13 cellular contexts compared by ENCODE assay signal in genomic region chr2:200177971-200178911, GRCh38.
DNase-seq lines count a peak whose midpoint lies in the region; ATAC-seq and TF ChIP-seq lines count a peak whose summit lies in the region.
"Had no signal": no experiment of that assay in that cellular context is flagged by ENCODE, and none has a peak within 500 bp of the region (broad histone marks: within the 10 kb centered on the region; RNA-seq: fewer than 3 reads in every experiment).

No MANE protein-coding gene starts in this region.

- intact Hi-C loops in heart right ventricle (cut with DNase I) = no loop called here
- intact Hi-C loops in CD8-positive, alpha-beta T cell (cut with DNase I, micrococcal nuclease) = no loop called here

- H3K79me2 ChIP-seq in GM23338 (replicated peaks; ENCODE audit: insufficient read depth) = no peaks in the 10 kb centered on the region

- H3K27me3 ChIP-seq in GM23338 (ENCODE audit: insufficient read depth) (no peaks in the 10 kb centered on the region), heart right ventricle (peaks cover 0 to 17% (median 0%) of the 10 kb centered on the region in 7 donors)
- H3K27me3 ChIP-seq in CD8-positive, alpha-beta T cell (ENCODE audit: insufficient read depth, low read length) = no peaks in the 10 kb centered on the region

- peaks cover 14% of the 10 kb centered on the region for H3K9me3 Mint-ChIP-seq in GM23338
- H3K9me3 Mint-ChIP-seq in CD8-positive, alpha-beta T cell = no peaks in the 10 kb centered on the region
- H3K9me3 Mint-ChIP-seq: activated naive CD8-positive, alpha-beta T cell treated with anti-CD3 and anti-CD28 coated beads, Interleukin-2, amount 10 ng/mL, durations not matched to agents 7 days and 5 days had no signal

- peaks cover 4% of the 10 kb centered on the region; the same call in 2 of the 3 replicates for H3K4me1 Mint-ChIP-seq in GM23338
- no peaks in the 10 kb centered on the region for H3K4me1 Mint-ChIP-seq in CD8-positive, alpha-beta T cell (ENCODE audit: low read depth)
- H3K4me1 Mint-ChIP-seq: immature natural killer cell had no signal

- no peak overlapping the region for H3K4me3 Mint-ChIP-seq in GM23338
- no peak overlapping the region for H3K4me3 Mint-ChIP-seq in CD8-positive, alpha-beta T cell
- H3K4me3 Mint-ChIP-seq: activated naive CD8-positive, alpha-beta T cell treated with anti-CD3 and anti-CD28 coated beads, Interleukin-2, amount 10 ng/mL, durations not matched to agents 7 days and 5 days; immature natural killer cell had no signal

- H4K20me1 ChIP-seq in GM23338 (replicated peaks; ENCODE audit: insufficient read depth) = no peaks in the 10 kb centered on the region

- no peak overlapping the region for H3K4me2 ChIP-seq in GM23338

- H3K9me3 ChIP-seq in heart right ventricle = no peaks in the 10 kb centered on the region
- no peaks in the 10 kb centered on the region for H3K9me3 ChIP-seq in CD8-positive, alpha-beta T cell (ENCODE audit: low read length)

- POLR2A ChIA-PET in CD8-positive, alpha-beta T cell (lab: Charles Lee) = no interaction called here

- H3K4me3 ChIP-seq in GM23338 = no peak overlapping the region
- H3K4me3 ChIP-seq in heart right ventricle = no peak overlapping the region
- no peak overlapping the region for H3K4me3 ChIP-seq in CD8-positive, alpha-beta T cell (ENCODE audit: low read depth, low read length)

- peaks cover 6% of the 10 kb centered on the region; the same call in 1 of the 2 replicates for H3K4me1 ChIP-seq in GM23338 (ENCODE audit: insufficient read depth)
- peaks cover 0 to 20% (median 5%) of the 10 kb centered on the region in 9 donors for H3K4me1 ChIP-seq in heart right ventricle
- H3K4me1 ChIP-seq in CD8-positive, alpha-beta T cell (ENCODE audit: insufficient read depth, low read length) = no peaks in the 10 kb centered on the region

- H3K27ac Mint-ChIP-seq in GM23338 = no peak overlapping the region
- H3K27ac Mint-ChIP-seq in CD8-positive, alpha-beta T cell = no peak overlapping the region
- H3K27ac Mint-ChIP-seq: activated naive CD8-positive, alpha-beta T cell treated with anti-CD3 and anti-CD28 coated beads, Interleukin-2, amount 10 ng/mL, durations not matched to agents 7 days and 5 days; immature natural killer cell had no signal

- no peaks in the 10 kb centered on the region for H3F3A ChIP-seq in GM23338 (replicated peaks; ENCODE audit: low read depth)

- H3K36me3 ChIP-seq in GM23338 (ENCODE audit: insufficient read depth) (0 out of 2 replicates have a peak, but pooled peaks cover 5% of the 10 kb centered on the region), heart right ventricle (no peaks in the 10 kb centered on the region)
- no peaks in the 10 kb centered on the region for H3K36me3 ChIP-seq in CD8-positive, alpha-beta T cell (ENCODE audit: insufficient read depth, low read length)

- TF ChIP-seq CTCF in GM23338 (conservative IDR thresholded peaks at IDR 0.05; ENCODE audit: low read depth in 2 of 2) (no peak), heart right ventricle (IDR thresholded peaks at IDR 0.05) (no peak)
- TF ChIP-seq CTCF in CD8-positive, alpha-beta T cell (IDR thresholded peaks at IDR 0.05) = no peak

- H2AFZ ChIP-seq in GM23338 = 0 out of 2 replicates have a peak overlapping the region, but pooled peaks have one; percentile 4

- ATAC-seq in GM23338 (no peak), heart right ventricle (peak; percentile 55 to 89 (median 82))
- ATAC-seq in CD8-positive, alpha-beta T cell = no peak

- H3K36me3 Mint-ChIP-seq in GM23338 (ENCODE audit: low read depth) = peaks cover 13% of the 10 kb centered on the region
- no peaks in the 10 kb centered on the region for H3K36me3 Mint-ChIP-seq in CD8-positive, alpha-beta T cell
- H3K36me3 Mint-ChIP-seq: activated naive CD8-positive, alpha-beta T cell treated with anti-CD3 and anti-CD28 coated beads, Interleukin-2, amount 10 ng/mL, durations not matched to agents 7 days and 5 days; immature natural killer cell had no signal

- peaks cover 19% of the 10 kb centered on the region for H3K9me2 ChIP-seq in GM23338 (ENCODE audit: insufficient read depth)

- CTCF ChIA-PET in CD8-positive, alpha-beta T cell (lab: Charles Lee) = no interaction called here

- no peak for DNase-seq in GM23338 (ENCODE audit: low spot score)
- peak; percentile 69 for DNase-seq in RPMI7951 (ENCODE audit: low read depth)
- DNase-seq in heart right ventricle = peak; percentile 34 to 61
- DNase-seq in stromal cell of bone marrow (ENCODE audit: low read depth) = peak; percentile 21
- DNase-seq in MV-4-11 (lab: John Stamatoyannopoulos, UW) = no peak
- no peak for DNase-seq in CD8-positive, alpha-beta T cell
- DNase-seq in NCI-H146 (lab: John Stamatoyannopoulos, UW) = no peak
- DNase-seq: activated naive CD8-positive, alpha-beta T cell treated with anti-CD3 and anti-CD28 coated beads, Interleukin-2, amount 10 ng/mL, durations not matched to agents 7 days and 5 days; immature natural killer cell; KBM-7; NCI-H510A; stimulated activated CD4-positive, alpha-beta T cell treated with anti-CD3 and anti-CD28 coated beads, Interleukin-2, amount 100 ng/mL, for 48 hours had no signal

- WGBS in heart right ventricle, 2 donors = 29 to 70% methylated on average over 4 of the region's 4 CpGs

- peaks cover 8% of the 10 kb centered on the region for H3K27me3 Mint-ChIP-seq in GM23338 (ENCODE audit: insufficient read depth, low read depth, poor library complexity)
- H3K27me3 Mint-ChIP-seq in CD8-positive, alpha-beta T cell (ENCODE audit: low read depth) = peaks cover 20% of the 10 kb centered on the region

- H3K27ac ChIP-seq in GM23338 (ENCODE audit: low read depth) = no peak overlapping the region
- peak overlapping the region in 2 of 10 donors; percentile 20 to 50 for H3K27ac ChIP-seq in heart right ventricle
- no peak overlapping the region for H3K27ac ChIP-seq in CD8-positive, alpha-beta T cell (ENCODE audit: low read depth, low read length)
- H3K27ac ChIP-seq: epithelial cell of prostate had no signal

TF ChIP-seq in GM23338, 12 proteins besides CTCF, POLR2A, EP300 and RAD21:
- TF ChIP-seq ETS1 (IDR thresholded peaks at IDR 0.05) = no peak
- no peak for TF ChIP-seq CREB1 (CRISPR knock-in tag; IDR thresholded peaks at IDR 0.05; ENCODE audit: low read depth)
- TF ChIP-seq ZNF331 (CRISPR knock-in tag; IDR thresholded peaks at IDR 0.05; ENCODE audit: low read depth) = no peak
- TF ChIP-seq NANOG (IDR thresholded peaks at IDR 0.05; ENCODE audit: borderline replicate concordance) = no peak

Comparison
In these comparisons a context has a peak if more than half of its experiments do, and no peak if none do; other contexts are left out.
1. ATAC-seq: peak in heart right ventricle (8 of 8); none in GM23338 (single experiment) and CD8-positive, alpha-beta T cell (single experiment).
2. DNase-seq: peak in RPMI7951 (single experiment), heart right ventricle (2 of 2) and stromal cell of bone marrow (single experiment); none in GM23338 (single experiment), MV-4-11 (single experiment), CD8-positive, alpha-beta T cell (0 of 7) and NCI-H146 (single experiment).